Comparison of ENCODE assay signal across 2 cellular contexts in the genomic region with DNA sequence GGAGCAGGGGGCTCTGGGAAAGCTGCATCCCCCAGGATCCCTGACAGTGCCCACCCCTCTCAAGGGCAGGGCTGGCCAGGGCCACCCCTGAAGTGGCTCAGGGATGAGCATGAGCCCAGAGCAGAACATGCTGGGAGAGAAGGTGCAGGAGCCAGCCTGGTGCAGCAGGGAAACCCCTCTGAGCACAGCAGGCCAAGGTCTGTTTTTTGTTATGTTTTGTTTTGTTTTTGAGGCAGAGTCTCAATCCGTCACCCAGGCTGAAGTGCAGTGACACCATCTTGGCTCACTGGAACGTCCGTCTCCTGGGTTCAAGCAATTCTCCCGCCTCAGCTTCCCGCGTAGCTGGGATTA.
TF ChIP-seq lines count a peak whose summit lies in the region.

No MANE protein-coding gene starts in this region.

TF ChIP-seq in IMR-90, 13 proteins besides CTCF, POLR2A, EP300 and RAD21:
- TF ChIP-seq NFE2L2 (IDR thresholded peaks at IDR 0.05; ENCODE audit: low read depth, low read length) (no peak), BHLHE40 (IDR thresholded peaks at IDR 0.05; ENCODE audit: low read depth, low read length) (no peak), MAZ (IDR thresholded peaks at IDR 0.05; ENCODE audit: borderline replicate concordance, low read depth, low read length) (no peak)

TF ChIP-seq in neural cell, 6 proteins besides CTCF, POLR2A, EP300 and RAD21:
- no peak for TF ChIP-seq SMC3 (conservative IDR thresholded peaks at IDR 0.05; ENCODE audit: poor library complexity)
- TF ChIP-seq EZH2 (IDR thresholded peaks at IDR 0.05; ENCODE audit: borderline replicate concordance, insufficient read depth, low read length, poor library complexity, severe bottlenecking) = no peak
- no peak for TF ChIP-seq TAF1 (IDR thresholded peaks at IDR 0.05; ENCODE audit: low read depth)
- no peak for TF ChIP-seq MXI1 (conservative IDR thresholded peaks at IDR 0.05; ENCODE audit: poor library complexity, severe bottlenecking)
- TF ChIP-seq, protein P1, sequence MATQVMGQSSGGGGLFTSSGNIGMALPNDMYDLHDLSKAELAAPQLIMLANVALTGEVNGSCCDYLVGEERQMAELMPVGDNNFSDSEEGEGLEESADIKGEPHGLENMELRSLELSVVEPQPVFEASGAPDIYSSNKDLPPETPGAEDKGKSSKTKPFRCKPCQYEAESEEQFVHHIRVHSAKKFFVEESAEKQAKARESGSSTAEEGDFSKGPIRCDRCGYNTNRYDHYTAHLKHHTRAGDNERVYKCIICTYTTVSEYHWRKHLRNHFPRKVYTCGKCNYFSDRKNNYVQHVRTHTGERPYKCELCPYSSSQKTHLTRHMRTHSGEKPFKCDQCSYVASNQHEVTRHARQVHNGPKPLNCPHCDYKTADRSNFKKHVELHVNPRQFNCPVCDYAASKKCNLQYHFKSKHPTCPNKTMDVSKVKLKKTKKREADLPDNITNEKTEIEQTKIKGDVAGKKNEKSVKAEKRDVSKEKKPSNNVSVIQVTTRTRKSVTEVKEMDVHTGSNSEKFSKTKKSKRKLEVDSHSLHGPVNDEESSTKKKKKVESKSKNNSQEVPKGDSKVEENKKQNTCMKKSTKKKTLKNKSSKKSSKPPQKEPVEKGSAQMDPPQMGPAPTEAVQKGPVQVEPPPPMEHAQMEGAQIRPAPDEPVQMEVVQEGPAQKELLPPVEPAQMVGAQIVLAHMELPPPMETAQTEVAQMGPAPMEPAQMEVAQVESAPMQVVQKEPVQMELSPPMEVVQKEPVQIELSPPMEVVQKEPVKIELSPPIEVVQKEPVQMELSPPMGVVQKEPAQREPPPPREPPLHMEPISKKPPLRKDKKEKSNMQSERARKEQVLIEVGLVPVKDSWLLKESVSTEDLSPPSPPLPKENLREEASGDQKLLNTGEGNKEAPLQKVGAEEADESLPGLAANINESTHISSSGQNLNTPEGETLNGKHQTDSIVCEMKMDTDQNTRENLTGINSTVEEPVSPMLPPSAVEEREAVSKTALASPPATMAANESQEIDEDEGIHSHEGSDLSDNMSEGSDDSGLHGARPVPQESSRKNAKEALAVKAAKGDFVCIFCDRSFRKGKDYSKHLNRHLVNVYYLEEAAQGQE (IDR thresholded peaks at IDR 0.05; ENCODE audit: borderline replicate concordance) = no peak
- TF ChIP-seq POLR2AphosphoS5 (IDR thresholded peaks at IDR 0.05) = no peak
